Comparison of ENCODE assay signal across 1 cellular context in the genomic region with DNA sequence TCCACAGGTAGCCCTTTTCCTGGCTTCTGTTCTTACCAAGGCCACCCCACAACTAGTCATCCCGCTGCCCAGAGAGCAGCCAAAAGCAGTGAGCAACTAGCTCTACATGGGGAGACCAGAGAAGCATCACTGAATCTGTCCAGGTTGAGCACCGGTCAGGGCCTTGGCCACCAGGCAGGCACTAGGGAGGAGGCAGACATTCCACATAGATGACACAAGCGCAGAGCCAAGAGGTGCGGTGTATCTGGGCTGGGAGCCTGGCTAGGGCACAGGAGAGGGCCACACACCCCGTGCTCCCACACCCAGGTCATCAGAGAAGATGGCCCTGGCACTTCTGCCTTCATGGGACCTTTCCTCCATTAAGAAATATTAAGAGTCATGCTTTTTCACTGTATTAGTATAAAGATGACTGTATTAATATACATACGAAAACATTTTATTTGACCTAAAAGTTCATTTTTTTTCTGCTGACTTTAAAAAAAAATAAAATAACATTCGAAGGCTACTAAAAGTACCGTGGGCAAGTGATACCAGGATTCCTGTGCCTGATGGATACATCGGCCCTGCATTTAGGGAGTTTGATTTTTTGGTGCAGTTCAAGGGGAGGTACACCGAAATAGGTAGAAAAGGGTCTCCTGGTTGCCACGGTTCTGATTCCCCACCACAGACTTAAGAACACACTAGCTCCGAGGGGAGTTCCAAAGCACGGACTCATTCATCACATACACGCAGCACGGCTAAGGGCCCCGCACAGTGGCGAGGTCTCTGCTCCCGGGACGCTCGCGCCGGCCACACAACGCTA.
TF ChIP-seq lines count a peak whose summit lies in the region.

No MANE protein-coding gene starts in this region.

TF ChIP-seq in IMR-90, 13 proteins besides CTCF, POLR2A, EP300 and RAD21 (continued from another document):
- TF ChIP-seq, protein P1, sequence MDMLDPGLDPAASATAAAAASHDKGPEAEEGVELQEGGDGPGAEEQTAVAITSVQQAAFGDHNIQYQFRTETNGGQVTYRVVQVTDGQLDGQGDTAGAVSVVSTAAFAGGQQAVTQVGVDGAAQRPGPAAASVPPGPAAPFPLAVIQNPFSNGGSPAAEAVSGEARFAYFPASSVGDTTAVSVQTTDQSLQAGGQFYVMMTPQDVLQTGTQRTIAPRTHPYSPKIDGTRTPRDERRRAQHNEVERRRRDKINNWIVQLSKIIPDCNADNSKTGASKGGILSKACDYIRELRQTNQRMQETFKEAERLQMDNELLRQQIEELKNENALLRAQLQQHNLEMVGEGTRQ (IDR thresholded peaks at IDR 0.05; ENCODE audit: low read depth, low read length), result no peak
- TF ChIP-seq MAZ (IDR thresholded peaks at IDR 0.05; ENCODE audit: borderline replicate concordance, low read depth, low read length) (no peak), NFE2L2 (IDR thresholded peaks at IDR 0.05; ENCODE audit: low read depth, low read length) (no peak)
